In the genomic region with DNA sequence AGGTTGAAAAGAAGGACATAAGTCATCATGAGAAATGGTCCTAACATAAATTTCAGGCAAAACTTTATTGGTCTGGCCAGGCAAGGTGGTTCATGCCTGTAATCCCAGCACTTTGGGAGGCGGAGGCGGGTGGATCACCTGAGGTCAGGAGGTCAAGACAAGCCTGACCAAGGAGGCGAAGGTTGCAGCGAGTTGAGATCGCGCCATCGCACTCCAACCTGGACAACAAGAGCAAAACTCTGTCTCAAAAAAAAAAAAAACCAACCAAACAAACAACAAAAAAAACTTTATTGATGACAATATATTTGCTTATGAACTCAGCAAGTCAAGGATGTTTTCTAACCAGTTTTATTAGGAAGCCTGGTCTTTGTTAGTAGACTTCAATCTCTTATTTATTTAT, we compare ENCODE assay signal across 3 cellular contexts.
A peak's percentile ranks its signal among the peaks of the same experiment; 100 is the strongest.
TF ChIP-seq lines count a peak whose summit lies in the region.

No MANE protein-coding gene starts in this region.

TF ChIP-seq in GM23338, 12 proteins besides CTCF, POLR2A, EP300 and RAD21 (continues in another document):
- TF ChIP-seq JUNB (IDR thresholded peaks at IDR 0.05; ENCODE audit: unreplicated experiment) (no peak), NANOG (IDR thresholded peaks at IDR 0.05; ENCODE audit: borderline replicate concordance) (no peak), EZH2 (IDR thresholded peaks at IDR 0.05; ENCODE audit: low read depth, unreplicated experiment) (no peak), STAT1 (IDR thresholded peaks at IDR 0.05; ENCODE audit: unreplicated experiment) (no peak), CREB1 (CRISPR knock-in tag; IDR thresholded peaks at IDR 0.05; ENCODE audit: low read depth) (no peak), EZH2phosphoT487 (IDR thresholded peaks at IDR 0.05; ENCODE audit: unreplicated experiment) (no peak), ZNF114 (CRISPR knock-in tag; IDR thresholded peaks at IDR 0.05) (no peak), POLR2AphosphoS5 (IDR thresholded peaks at IDR 0.05; ENCODE audit: low read depth) (no peak)
- TF ChIP-seq, protein P1, sequence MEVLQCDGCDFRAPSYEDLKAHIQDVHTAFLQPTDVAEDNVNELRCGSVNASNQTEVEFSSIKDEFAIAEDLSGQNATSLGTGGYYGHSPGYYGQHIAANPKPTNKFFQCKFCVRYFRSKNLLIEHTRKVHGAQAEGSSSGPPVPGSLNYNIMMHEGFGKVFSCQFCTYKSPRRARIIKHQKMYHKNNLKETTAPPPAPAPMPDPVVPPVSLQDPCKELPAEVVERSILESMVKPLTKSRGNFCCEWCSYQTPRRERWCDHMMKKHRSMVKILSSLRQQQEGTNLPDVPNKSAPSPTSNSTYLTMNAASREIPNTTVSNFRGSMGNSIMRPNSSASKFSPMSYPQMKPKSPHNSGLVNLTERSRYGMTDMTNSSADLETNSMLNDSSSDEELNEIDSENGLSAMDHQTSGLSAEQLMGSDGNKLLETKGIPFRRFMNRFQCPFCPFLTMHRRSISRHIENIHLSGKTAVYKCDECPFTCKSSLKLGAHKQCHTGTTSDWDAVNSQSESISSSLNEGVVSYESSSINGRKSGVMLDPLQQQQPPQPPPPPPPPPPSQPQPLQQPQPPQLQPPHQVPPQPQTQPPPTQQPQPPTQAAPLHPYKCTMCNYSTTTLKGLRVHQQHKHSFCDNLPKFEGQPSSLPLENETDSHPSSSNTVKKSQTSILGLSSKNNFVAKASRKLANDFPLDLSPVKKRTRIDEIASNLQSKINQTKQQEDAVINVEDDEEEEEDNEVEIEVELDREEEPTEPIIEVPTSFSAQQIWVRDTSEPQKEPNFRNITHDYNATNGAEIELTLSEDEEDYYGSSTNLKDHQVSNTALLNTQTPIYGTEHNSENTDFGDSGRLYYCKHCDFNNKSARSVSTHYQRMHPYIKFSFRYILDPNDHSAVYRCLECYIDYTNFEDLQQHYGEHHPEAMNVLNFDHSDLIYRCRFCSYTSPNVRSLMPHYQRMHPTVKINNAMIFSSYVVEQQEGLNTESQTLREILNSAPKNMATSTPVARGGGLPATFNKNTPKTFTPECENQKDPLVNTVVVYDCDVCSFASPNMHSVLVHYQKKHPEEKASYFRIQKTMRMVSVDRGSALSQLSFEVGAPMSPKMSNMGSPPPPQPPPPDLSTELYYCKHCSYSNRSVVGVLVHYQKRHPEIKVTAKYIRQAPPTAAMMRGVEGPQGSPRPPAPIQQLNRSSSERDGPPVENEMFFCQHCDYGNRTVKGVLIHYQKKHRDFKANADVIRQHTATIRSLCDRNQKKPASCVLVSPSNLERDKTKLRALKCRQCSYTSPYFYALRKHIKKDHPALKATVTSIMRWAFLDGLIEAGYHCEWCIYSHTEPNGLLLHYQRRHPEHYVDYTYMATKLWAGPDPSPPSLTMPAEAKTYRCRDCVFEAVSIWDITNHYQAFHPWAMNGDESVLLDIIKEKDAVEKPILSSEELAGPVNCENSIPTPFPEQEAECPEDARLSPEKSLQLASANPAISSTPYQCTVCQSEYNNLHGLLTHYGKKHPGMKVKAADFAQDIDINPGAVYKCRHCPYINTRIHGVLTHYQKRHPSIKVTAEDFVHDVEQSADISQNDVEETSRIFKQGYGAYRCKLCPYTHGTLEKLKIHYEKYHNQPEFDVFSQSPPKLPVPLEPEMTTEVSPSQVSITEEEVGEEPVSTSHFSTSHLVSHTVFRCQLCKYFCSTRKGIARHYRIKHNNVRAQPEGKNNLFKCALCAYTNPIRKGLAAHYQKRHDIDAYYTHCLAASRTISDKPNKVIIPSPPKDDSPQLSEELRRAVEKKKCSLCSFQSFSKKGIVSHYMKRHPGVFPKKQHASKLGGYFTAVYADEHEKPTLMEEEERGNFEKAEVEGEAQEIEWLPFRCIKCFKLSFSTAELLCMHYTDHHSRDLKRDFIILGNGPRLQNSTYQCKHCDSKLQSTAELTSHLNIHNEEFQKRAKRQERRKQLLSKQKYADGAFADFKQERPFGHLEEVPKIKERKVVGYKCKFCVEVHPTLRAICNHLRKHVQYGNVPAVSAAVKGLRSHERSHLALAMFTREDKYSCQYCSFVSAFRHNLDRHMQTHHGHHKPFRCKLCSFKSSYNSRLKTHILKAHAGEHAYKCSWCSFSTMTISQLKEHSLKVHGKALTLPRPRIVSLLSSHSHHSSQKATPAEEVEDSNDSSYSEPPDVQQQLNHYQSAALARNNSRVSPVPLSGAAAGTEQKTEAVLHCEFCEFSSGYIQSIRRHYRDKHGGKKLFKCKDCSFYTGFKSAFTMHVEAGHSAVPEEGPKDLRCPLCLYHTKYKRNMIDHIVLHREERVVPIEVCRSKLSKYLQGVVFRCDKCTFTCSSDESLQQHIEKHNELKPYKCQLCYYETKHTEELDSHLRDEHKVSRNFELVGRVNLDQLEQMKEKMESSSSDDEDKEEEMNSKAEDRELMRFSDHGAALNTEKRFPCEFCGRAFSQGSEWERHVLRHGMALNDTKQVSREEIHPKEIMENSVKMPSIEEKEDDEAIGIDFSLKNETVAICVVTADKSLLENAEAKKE (CRISPR knock-in tag; IDR thresholded peaks at IDR 0.05): no peak

TF ChIP-seq in GM12878, 131 proteins besides CTCF, POLR2A, EP300 and RAD21:
- no peak for TF ChIP-seq ASH2L (IDR thresholded peaks at IDR 0.05; ENCODE audit: borderline replicate concordance, low read depth)
- no peak for TF ChIP-seq ZNF274 (IDR thresholded peaks at IDR 0.05; ENCODE audit: insufficient read depth, insufficient read length)
- no peak for TF ChIP-seq CHD4 (IDR thresholded peaks at IDR 0.05)
- TF ChIP-seq, protein P2, sequence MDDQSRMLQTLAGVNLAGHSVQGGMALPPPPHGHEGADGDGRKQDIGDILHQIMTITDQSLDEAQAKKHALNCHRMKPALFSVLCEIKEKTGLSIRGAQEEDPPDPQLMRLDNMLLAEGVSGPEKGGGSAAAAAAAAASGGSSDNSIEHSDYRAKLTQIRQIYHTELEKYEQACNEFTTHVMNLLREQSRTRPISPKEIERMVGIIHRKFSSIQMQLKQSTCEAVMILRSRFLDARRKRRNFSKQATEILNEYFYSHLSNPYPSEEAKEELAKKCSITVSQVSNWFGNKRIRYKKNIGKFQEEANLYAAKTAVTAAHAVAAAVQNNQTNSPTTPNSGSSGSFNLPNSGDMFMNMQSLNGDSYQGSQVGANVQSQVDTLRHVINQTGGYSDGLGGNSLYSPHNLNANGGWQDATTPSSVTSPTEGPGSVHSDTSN (IDR thresholded peaks at IDR 0.05; ENCODE audit: insufficient replicate concordance, low read depth, low read length): no peak
- TF ChIP-seq, protein P3, sequence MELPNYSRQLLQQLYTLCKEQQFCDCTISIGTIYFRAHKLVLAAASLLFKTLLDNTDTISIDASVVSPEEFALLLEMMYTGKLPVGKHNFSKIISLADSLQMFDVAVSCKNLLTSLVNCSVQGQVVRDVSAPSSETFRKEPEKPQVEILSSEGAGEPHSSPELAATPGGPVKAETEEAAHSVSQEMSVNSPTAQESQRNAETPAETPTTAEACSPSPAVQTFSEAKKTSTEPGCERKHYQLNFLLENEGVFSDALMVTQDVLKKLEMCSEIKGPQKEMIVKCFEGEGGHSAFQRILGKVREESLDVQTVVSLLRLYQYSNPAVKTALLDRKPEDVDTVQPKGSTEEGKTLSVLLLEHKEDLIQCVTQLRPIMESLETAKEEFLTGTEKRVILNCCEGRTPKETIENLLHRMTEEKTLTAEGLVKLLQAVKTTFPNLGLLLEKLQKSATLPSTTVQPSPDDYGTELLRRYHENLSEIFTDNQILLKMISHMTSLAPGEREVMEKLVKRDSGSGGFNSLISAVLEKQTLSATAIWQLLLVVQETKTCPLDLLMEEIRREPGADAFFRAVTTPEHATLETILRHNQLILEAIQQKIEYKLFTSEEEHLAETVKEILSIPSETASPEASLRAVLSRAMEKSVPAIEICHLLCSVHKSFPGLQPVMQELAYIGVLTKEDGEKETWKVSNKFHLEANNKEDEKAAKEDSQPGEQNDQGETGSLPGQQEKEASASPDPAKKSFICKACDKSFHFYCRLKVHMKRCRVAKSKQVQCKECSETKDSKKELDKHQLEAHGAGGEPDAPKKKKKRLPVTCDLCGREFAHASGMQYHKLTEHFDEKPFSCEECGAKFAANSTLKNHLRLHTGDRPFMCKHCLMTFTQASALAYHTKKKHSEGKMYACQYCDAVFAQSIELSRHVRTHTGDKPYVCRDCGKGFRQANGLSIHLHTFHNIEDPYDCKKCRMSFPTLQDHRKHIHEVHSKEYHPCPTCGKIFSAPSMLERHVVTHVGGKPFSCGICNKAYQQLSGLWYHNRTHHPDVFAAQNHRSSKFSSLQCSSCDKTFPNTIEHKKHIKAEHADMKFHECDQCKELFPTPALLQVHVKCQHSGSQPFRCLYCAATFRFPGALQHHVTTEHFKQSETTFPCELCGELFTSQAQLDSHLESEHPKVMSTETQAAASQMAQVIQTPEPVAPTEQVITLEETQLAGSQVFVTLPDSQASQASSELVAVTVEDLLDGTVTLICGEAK (IDR thresholded peaks at IDR 0.05; ENCODE audit: borderline replicate concordance): peak; percentile 50; the same call in 1 of the 2 replicates
- TF ChIP-seq BCL11A (IDR thresholded peaks at IDR 0.05; ENCODE audit: low read depth, low read length): no peak
TF ChIP-seq in GM12878: peak in this region for 1.

TF ChIP-seq in SK-N-SH, 30 proteins besides CTCF, POLR2A, EP300 and RAD21:
- TF ChIP-seq MXI1 (IDR thresholded peaks at IDR 0.05; ENCODE audit: low read depth, low read length) (no peak), TEAD4 (IDR thresholded peaks at IDR 0.05; ENCODE audit: borderline replicate concordance, insufficient read depth) (no peak), GABPA (IDR thresholded peaks at IDR 0.05; ENCODE audit: low read depth) (no peak), POLR2AphosphoS5 (IDR thresholded peaks at IDR 0.05; ENCODE audit: low read depth, low read length) (no peak), EZH2phosphoT487 (IDR thresholded peaks at IDR 0.05; ENCODE audit: borderline replicate concordance, low read depth) (no peak), SMC3 (IDR thresholded peaks at IDR 0.05; ENCODE audit: low read depth, low read length) (no peak), TAF1 (IDR thresholded peaks at IDR 0.05; ENCODE audit: borderline replicate concordance, low read depth, low read length) (no peak), FOXM1 (IDR thresholded peaks at IDR 0.05; ENCODE audit: low read depth) (no peak), FOXJ3 (CRISPR knock-in tag; IDR thresholded peaks at IDR 0.05) (no peak), SIN3A (IDR thresholded peaks at IDR 0.05; ENCODE audit: borderline replicate concordance, low read depth, low read length) (no peak), NFIC (IDR thresholded peaks at IDR 0.05; ENCODE audit: borderline replicate concordance) (no peak), FOSL2 (IDR thresholded peaks at IDR 0.05; ENCODE audit: borderline replicate concordance, low read depth) (no peak)
- TF ChIP-seq, protein P4, sequence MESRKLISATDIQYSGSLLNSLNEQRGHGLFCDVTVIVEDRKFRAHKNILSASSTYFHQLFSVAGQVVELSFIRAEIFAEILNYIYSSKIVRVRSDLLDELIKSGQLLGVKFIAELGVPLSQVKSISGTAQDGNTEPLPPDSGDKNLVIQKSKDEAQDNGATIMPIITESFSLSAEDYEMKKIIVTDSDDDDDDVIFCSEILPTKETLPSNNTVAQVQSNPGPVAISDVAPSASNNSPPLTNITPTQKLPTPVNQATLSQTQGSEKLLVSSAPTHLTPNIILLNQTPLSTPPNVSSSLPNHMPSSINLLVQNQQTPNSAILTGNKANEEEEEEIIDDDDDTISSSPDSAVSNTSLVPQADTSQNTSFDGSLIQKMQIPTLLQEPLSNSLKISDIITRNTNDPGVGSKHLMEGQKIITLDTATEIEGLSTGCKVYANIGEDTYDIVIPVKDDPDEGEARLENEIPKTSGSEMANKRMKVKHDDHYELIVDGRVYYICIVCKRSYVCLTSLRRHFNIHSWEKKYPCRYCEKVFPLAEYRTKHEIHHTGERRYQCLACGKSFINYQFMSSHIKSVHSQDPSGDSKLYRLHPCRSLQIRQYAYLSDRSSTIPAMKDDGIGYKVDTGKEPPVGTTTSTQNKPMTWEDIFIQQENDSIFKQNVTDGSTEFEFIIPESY (IDR thresholded peaks at IDR 0.05; ENCODE audit: borderline replicate concordance, low read depth): no peak
- TF ChIP-seq, protein P5, sequence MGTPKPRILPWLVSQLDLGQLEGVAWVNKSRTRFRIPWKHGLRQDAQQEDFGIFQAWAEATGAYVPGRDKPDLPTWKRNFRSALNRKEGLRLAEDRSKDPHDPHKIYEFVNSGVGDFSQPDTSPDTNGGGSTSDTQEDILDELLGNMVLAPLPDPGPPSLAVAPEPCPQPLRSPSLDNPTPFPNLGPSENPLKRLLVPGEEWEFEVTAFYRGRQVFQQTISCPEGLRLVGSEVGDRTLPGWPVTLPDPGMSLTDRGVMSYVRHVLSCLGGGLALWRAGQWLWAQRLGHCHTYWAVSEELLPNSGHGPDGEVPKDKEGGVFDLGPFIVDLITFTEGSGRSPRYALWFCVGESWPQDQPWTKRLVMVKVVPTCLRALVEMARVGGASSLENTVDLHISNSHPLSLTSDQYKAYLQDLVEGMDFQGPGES (IDR thresholded peaks at IDR 0.05; ENCODE audit: low read depth, low read length): no peak
- TF ChIP-seq, protein P6, sequence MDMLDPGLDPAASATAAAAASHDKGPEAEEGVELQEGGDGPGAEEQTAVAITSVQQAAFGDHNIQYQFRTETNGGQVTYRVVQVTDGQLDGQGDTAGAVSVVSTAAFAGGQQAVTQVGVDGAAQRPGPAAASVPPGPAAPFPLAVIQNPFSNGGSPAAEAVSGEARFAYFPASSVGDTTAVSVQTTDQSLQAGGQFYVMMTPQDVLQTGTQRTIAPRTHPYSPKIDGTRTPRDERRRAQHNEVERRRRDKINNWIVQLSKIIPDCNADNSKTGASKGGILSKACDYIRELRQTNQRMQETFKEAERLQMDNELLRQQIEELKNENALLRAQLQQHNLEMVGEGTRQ (IDR thresholded peaks at IDR 0.05; ENCODE audit: borderline replicate concordance, low read depth, low read length): no peak
- TF ChIP-seq, protein P2 (IDR thresholded peaks at IDR 0.05): no peak
